Comparison of ENCODE assay signal across 8 cellular contexts in the genomic region with DNA sequence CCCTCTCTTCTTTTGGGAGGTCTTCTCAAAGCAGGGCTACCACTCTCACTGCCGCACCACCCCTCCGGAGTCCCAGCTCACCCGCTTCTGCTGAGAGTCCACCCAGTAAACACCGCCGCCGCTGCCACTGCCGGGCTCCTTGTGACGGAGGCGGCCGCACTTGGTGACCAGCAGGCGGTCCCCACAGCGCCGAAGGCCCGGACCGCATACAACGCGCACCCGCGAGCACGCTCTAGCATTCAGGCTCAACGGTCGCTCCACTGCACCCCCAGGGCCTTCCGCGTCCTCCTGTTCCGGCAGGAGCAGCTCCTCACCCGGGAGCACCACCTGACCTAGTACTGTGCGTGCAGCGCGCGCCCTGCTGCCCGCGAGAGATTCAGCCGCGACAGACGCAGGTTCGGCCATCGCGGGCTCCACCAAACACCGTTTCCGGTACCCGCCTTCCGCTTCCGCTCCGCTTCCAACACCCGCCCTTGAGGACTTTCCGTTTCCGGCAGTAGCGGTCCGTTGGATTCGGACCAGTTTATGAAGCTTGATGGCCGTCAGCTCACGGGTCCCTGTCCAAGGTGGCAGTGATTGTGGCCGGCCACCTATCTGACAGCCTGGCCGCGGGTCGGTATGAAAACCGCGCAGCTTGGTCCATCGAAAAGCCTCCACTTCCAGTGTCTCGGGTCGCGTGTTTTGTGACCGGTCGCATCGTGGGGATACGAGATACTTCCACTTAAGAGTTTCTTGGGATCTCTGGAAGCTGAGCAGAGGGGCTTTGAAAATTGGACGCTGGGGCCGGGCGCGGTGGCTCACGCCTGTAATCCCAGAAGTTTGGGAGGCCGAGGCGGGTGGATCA. TPM values are rescaled to one million over a fixed set of nuclear protein-coding genes. Genes with fewer than 3 reads are reported as not detected.
DNase-seq lines count a peak whose midpoint lies in the region; ATAC-seq and TF ChIP-seq lines count a peak whose summit lies in the region.

A gene (minus strand): TSS at position 425 of the 844 bp plus-strand sequence. CDS start 20 bp downstream, at position 405.

- no peaks in the 10 kb centered on the region for H3K27me3 ChIP-seq in right lobe of liver

- TF ChIP-seq POLR2A in right lobe of liver (IDR thresholded peaks at IDR 0.05): peak; percentile 63

- peaks cover 0 to 14% (median 2%) of the 10 kb centered on the region in 4 donors for H3K4me1 ChIP-seq in right lobe of liver

- H3K9me3 ChIP-seq in right lobe of liver: no peaks in the 10 kb centered on the region

- peak within 1 kb of the TSS; percentile 78 to 95 (median 91) for H3K4me3 ChIP-seq in right lobe of liver

- DNase-seq in NCI-H526 treated with DMSO at 0.1 percent for 48 hours (lab: John Stamatoyannopoulos, UW) (peak; percentile 81), dermis microvascular lymphatic vessel endothelial cell (ENCODE audit: low read depth in 2 of 2) (peak; percentile 93 to 96), right lobe of liver (peak; percentile 90 to 93 (median 93))
- peak; percentile 77 to 86 for DNase-seq in activated CD4-positive, alpha-beta T cell treated with anti-CD3 and anti-CD28 coated beads, Interleukin-2, amount 50 U/mL, for 24 hours (ENCODE audit: low read depth in 1 of 2, low spot score in 1 of 2)
- DNase-seq in stimulated activated CD4-positive, alpha-beta T cell treated with anti-CD3 and anti-CD28 coated beads, Interleukin-4, amount 100 ng/mL, for 48 hours (ENCODE audit: low read depth in 2 of 2): peak; percentile 79 to 84

- intact Hi-C loops in right lobe of liver (cut with DNase I): loop anchor here in 1 of 2 donors (2.0 to 10.0 kb wide), 2 partner anchors 16 to 60 kb away; a partner anchor contains a TSS

- TF ChIP-seq CTCF in C4-2B (conservative IDR thresholded peaks at IDR 0.05) (no peak), right lobe of liver (IDR thresholded peaks at IDR 0.05) (no peak)

- ATAC-seq in GM19324 (IDR thresholded peaks at IDR 0.05; ENCODE audit: low FRiP score, unreplicated experiment) (peak; percentile 92), HG03469 (IDR thresholded peaks at IDR 0.05; ENCODE audit: unreplicated experiment) (peak; percentile 79), right lobe of liver (peak; percentile 95 to 97 (median 97))

- peaks cover 0 to 35% (median 10%) of the 10 kb centered on the region in 4 donors for H3K36me3 ChIP-seq in right lobe of liver

- peak within 1 kb of the TSS; percentile 83 for H3K27ac ChIP-seq in C4-2B
- peak within 1 kb of the TSS; percentile 25 to 48 (median 30) for H3K27ac ChIP-seq in right lobe of liver

- WGBS in right lobe of liver (ENCODE audit: insufficient coverage, low coverage, low lambda C conversion rate, missing lambda C conversion rate): under 1% methylated on average over 31 of the region's 73 CpGs

RNA-seq across cellular contexts. Expression of the gene that starts here (rescaled TPM):
- total RNA-seq in dermis microvascular lymphatic vessel endothelial cell (16.7 and 26.0 TPM in 2 replicates), right lobe of liver (10 to 100 TPM; 13.1 to 17.1 (median 14.7) TPM)

Comparison
In these comparisons a context has a peak if more than half of its experiments do, and no peak if none do; other contexts are left out.
1. Peak in every context shown above with its lines: DNase-seq, ATAC-seq, H3K4me3 ChIP-seq and H3K27ac ChIP-seq.